8 cellular contexts compared by ENCODE assay signal in genomic region chr2:133171396-133172004, GRCh38.
A peak's percentile ranks its signal among the peaks of the same experiment; 100 is the strongest.
DNase-seq lines count a peak whose midpoint lies in the region; ATAC-seq and TF ChIP-seq lines count a peak whose summit lies in the region.

No MANE protein-coding gene starts in this region.

- H3K4me3 ChIP-seq in coronary artery = no peak overlapping the region

- TF ChIP-seq CTCF in coronary artery (IDR thresholded peaks at IDR 0.05) = peak; percentile 15

- ATAC-seq in HG03457 (IDR thresholded peaks at IDR 0.05; ENCODE audit: unreplicated experiment) = no peak
- no peak for ATAC-seq in HG03039 (IDR thresholded peaks at IDR 0.05; ENCODE audit: unreplicated experiment)

- in situ Hi-C loops in G401 (cut with HindIII; ENCODE audit: low sequenced_read_pairs) = no loop called here

- no peak overlapping the region for H3K27ac ChIP-seq in coronary artery

- DNase-seq in G401 (ENCODE audit: low spot score) (peak; percentile 34), HS-27A (ENCODE audit: low read depth) (peak; percentile 65), NCI-H82 (lab: John Stamatoyannopoulos, UW) (peak; percentile 86), coronary artery (ENCODE audit: low spot score) (no peak), midbrain (lab: John Stamatoyannopoulos, UW) (peak; percentile 59)
- DNase-seq in activated CD4-positive, alpha-beta T cell treated with anti-CD3 and anti-CD28 coated beads, Interleukin-2, amount 50 U/mL, for 48 hours = no peak

Comparison
In these comparisons a context has a peak if more than half of its experiments do, and no peak if none do; other contexts are left out.
1. DNase-seq: peak in G401 (single experiment), HS-27A (single experiment), NCI-H82 (single experiment) and midbrain (single experiment); none in coronary artery (single experiment) and activated CD4-positive, alpha-beta T cell treated with anti-CD3 and anti-CD28 coated beads, Interleukin-2, amount 50 U/mL, for 48 hours (0 of 2).